22 cellular contexts compared by ENCODE assay signal in genomic region chr16:57690782-57691471, GRCh38. TPM values are rescaled to one million over a fixed set of nuclear protein-coding genes. Genes with fewer than 3 reads are reported as not detected.
A peak's percentile ranks its signal among the peaks of the same experiment; 100 is the strongest.
DNase-seq lines count a peak whose midpoint lies in the region; ATAC-seq and TF ChIP-seq lines count a peak whose summit lies in the region.
"Had no signal": no experiment of that assay in that cellular context is flagged by ENCODE, and none has a peak within 500 bp of the region (broad histone marks: within the 10 kb centered on the region; RNA-seq: fewer than 3 reads in every experiment).

No MANE protein-coding gene starts in this region.

- CTCF ChIA-PET in activated CD4-positive, alpha-beta memory T cell treated with anti-CD3 and anti-CD28 coated beads, Interleukin-2, amount 10 ng/mL, durations not matched to agents 7 days and 5 days (lab: Charles Lee), result interaction anchor here (0.6 to 1.9 kb wide), 4 partner anchors 11 to 139 kb away, joined by 3 to 4 read pairs (median 4); no protein-coding TSS in a partner anchor
- CTCF ChIA-PET in activated CD4-positive, alpha-beta memory T cell treated with anti-CD3 and anti-CD28 coated beads for 36 hours (lab: Charles Lee), result no interaction called here
- CTCF ChIA-PET in activated CD8-positive, alpha-beta T cell treated with anti-CD3 and anti-CD28 coated beads for 36 hours (lab: Charles Lee), result interaction anchor here (1.9 kb wide), 1 partner anchor 115 kb away, joined by 11 read pairs; no protein-coding TSS in a partner anchor

- peaks cover 90 to 92% of the 10 kb centered on the region in 2 experiments for H3K4me1 ChIP-seq in neutrophil (ENCODE audit: control insufficient read depth in 1 of 2, insufficient read depth in 1 of 2, low read depth in 1 of 2, low read length in 1 of 2)
- peaks cover 0 to 7% (median 0%) of the 10 kb centered on the region in 4 donors for H3K4me1 ChIP-seq in esophagus muscularis mucosa

- 72% methylated on average over 4 of the region's 4 CpGs for WGBS in esophagus muscularis mucosa

- peaks cover 45% of the 10 kb centered on the region for H3K36me3 ChIP-seq in neutrophil
- no peaks in the 10 kb centered on the region for H3K36me3 ChIP-seq in esophagus muscularis mucosa

- DNase-seq in activated CD4-positive, alpha-beta memory T cell treated with anti-CD3 and anti-CD28 coated beads, Interleukin-2, amount 10 ng/mL, durations not matched to agents 7 days and 5 days, result no peak
- no peak for DNase-seq in activated CD4-positive, alpha-beta memory T cell treated with anti-CD3 and anti-CD28 coated beads for 36 hours
- DNase-seq in HT1080 (ENCODE audit: low read depth), result peak; percentile 34
- DNase-seq in activated CD8-positive, alpha-beta T cell treated with anti-CD3 and anti-CD28 coated beads for 36 hours, result no peak
- DNase-seq in esophagus muscularis mucosa (ENCODE audit: extremely low spot score), result no peak
- DNase-seq: activated T-cell treated with anti-CD3 and anti-CD28 coated beads, Interleukin-2, amount 50 U/mL, for 1 hour; CD4-positive, alpha-beta memory T cell; DMS79 treated with DMSO at 0.1 percent for 48 hours; effector CD4-positive, alpha-beta T cell; mesenchymal stem cell; NCI-H1930; NCI-H446 treated with DMSO at 0.1 percent for 48 hours; stimulated activated naive CD4-positive, alpha-beta T cell treated with Interleukin-2 at 50 U/mL for 16 hours had no signal

- no peaks in the 10 kb centered on the region for H3K9me3 Mint-ChIP-seq in activated CD4-positive, alpha-beta memory T cell treated with anti-CD3 and anti-CD28 coated beads, Interleukin-2, amount 10 ng/mL, durations not matched to agents 7 days and 5 days
- no peaks in the 10 kb centered on the region for H3K9me3 Mint-ChIP-seq in activated CD4-positive, alpha-beta memory T cell treated with anti-CD3 and anti-CD28 coated beads for 36 hours
- H3K9me3 Mint-ChIP-seq in activated CD8-positive, alpha-beta T cell treated with anti-CD3 and anti-CD28 coated beads for 36 hours, result no peaks in the 10 kb centered on the region
- H3K9me3 Mint-ChIP-seq: CD4-positive, alpha-beta memory T cell; type B pancreatic cell had no signal

- H3K27ac ChIP-seq in neutrophil, result peak overlapping the region; percentile 96
- H3K27ac ChIP-seq in esophagus muscularis mucosa (replicated peaks in 1 of 4), result no peak overlapping the region

- TF ChIP-seq POLR2A in esophagus muscularis mucosa (IDR thresholded peaks at IDR 0.05; ENCODE audit: low read depth), result no peak

- peaks cover 15% of the 10 kb centered on the region for H3K27me3 Mint-ChIP-seq in activated CD4-positive, alpha-beta memory T cell treated with anti-CD3 and anti-CD28 coated beads, Interleukin-2, amount 10 ng/mL, durations not matched to agents 7 days and 5 days
- no peaks in the 10 kb centered on the region for H3K27me3 Mint-ChIP-seq in activated CD4-positive, alpha-beta memory T cell treated with anti-CD3 and anti-CD28 coated beads for 36 hours
- no peaks in the 10 kb centered on the region for H3K27me3 Mint-ChIP-seq in activated CD8-positive, alpha-beta T cell treated with anti-CD3 and anti-CD28 coated beads for 36 hours
- H3K27me3 Mint-ChIP-seq: type B pancreatic cell had no signal

- no peak for TF ChIP-seq CTCF in activated CD8-positive, alpha-beta T cell treated with anti-CD3 and anti-CD28 coated beads for 36 hours (IDR thresholded peaks at IDR 0.05)
- TF ChIP-seq CTCF in neutrophil (IDR thresholded peaks at IDR 0.05) (no peak), esophagus muscularis mucosa (IDR thresholded peaks at IDR 0.05) (no peak)

- H3K27me3 ChIP-seq in neutrophil (no peaks in the 10 kb centered on the region), esophagus muscularis mucosa (peaks cover 0 to 34% (median 0%) of the 10 kb centered on the region in 4 donors)

- H3K4me1 Mint-ChIP-seq in activated CD4-positive, alpha-beta memory T cell treated with anti-CD3 and anti-CD28 coated beads, Interleukin-2, amount 10 ng/mL, durations not matched to agents 7 days and 5 days, result peaks cover 40% of the 10 kb centered on the region
- peaks cover 14% of the 10 kb centered on the region for H3K4me1 Mint-ChIP-seq in activated CD4-positive, alpha-beta memory T cell treated with anti-CD3 and anti-CD28 coated beads for 36 hours (ENCODE audit: low read depth)
- peaks cover 29% of the 10 kb centered on the region for H3K4me1 Mint-ChIP-seq in activated CD8-positive, alpha-beta T cell treated with anti-CD3 and anti-CD28 coated beads for 36 hours (ENCODE audit: low read depth)

- peak overlapping the region; percentile 83 for H3K27ac Mint-ChIP-seq in activated CD4-positive, alpha-beta memory T cell treated with anti-CD3 and anti-CD28 coated beads, Interleukin-2, amount 10 ng/mL, durations not matched to agents 7 days and 5 days
- H3K27ac Mint-ChIP-seq in activated CD4-positive, alpha-beta memory T cell treated with anti-CD3 and anti-CD28 coated beads for 36 hours, result no peak overlapping the region
- peak overlapping the region; percentile 88 for H3K27ac Mint-ChIP-seq in activated CD8-positive, alpha-beta T cell treated with anti-CD3 and anti-CD28 coated beads for 36 hours
- H3K27ac Mint-ChIP-seq: type B pancreatic cell had no signal

- no peak for ATAC-seq in activated CD8-positive, alpha-beta T cell treated with anti-CD3 and anti-CD28 coated beads for 36 hours
- ATAC-seq in HG03095 (IDR thresholded peaks at IDR 0.05; ENCODE audit: unreplicated experiment) (no peak), GM18861 (IDR thresholded peaks at IDR 0.05; ENCODE audit: unreplicated experiment) (no peak)

- no peak overlapping the region for H3K4me3 Mint-ChIP-seq in activated CD4-positive, alpha-beta memory T cell treated with anti-CD3 and anti-CD28 coated beads, Interleukin-2, amount 10 ng/mL, durations not matched to agents 7 days and 5 days
- H3K4me3 Mint-ChIP-seq in activated CD4-positive, alpha-beta memory T cell treated with anti-CD3 and anti-CD28 coated beads for 36 hours, result no peak overlapping the region
- H3K4me3 Mint-ChIP-seq in activated CD8-positive, alpha-beta T cell treated with anti-CD3 and anti-CD28 coated beads for 36 hours, result no peak overlapping the region
- H3K4me3 Mint-ChIP-seq: type B pancreatic cell had no signal

- H3K9me3 ChIP-seq in neutrophil, result no peaks in the 10 kb centered on the region
- H3K9me3 ChIP-seq in esophagus muscularis mucosa, result no peaks in the 10 kb centered on the region

- no peaks in the 10 kb centered on the region for H3K36me3 Mint-ChIP-seq in activated CD4-positive, alpha-beta memory T cell treated with anti-CD3 and anti-CD28 coated beads, Interleukin-2, amount 10 ng/mL, durations not matched to agents 7 days and 5 days (ENCODE audit: low read depth)
- H3K36me3 Mint-ChIP-seq in activated CD4-positive, alpha-beta memory T cell treated with anti-CD3 and anti-CD28 coated beads for 36 hours, result no peaks in the 10 kb centered on the region
- no peaks in the 10 kb centered on the region for H3K36me3 Mint-ChIP-seq in activated CD8-positive, alpha-beta T cell treated with anti-CD3 and anti-CD28 coated beads for 36 hours (ENCODE audit: low read depth)
- H3K36me3 Mint-ChIP-seq: CD4-positive, alpha-beta memory T cell; type B pancreatic cell had no signal

- POLR2A ChIA-PET in activated CD4-positive, alpha-beta memory T cell treated with anti-CD3 and anti-CD28 coated beads, Interleukin-2, amount 10 ng/mL, durations not matched to agents 7 days and 5 days (lab: Charles Lee), result interaction anchor here (1.0 to 1.4 kb wide), 2 partner anchors 9 to 119 kb away, joined by 4 read pairs; no protein-coding TSS in a partner anchor
- POLR2A ChIA-PET in activated CD4-positive, alpha-beta memory T cell treated with anti-CD3 and anti-CD28 coated beads for 36 hours (lab: Charles Lee), result no interaction called here
- POLR2A ChIA-PET in activated CD8-positive, alpha-beta T cell treated with anti-CD3 and anti-CD28 coated beads for 36 hours (lab: Charles Lee), result interaction anchor here (0.7 to 1.2 kb wide), 3 partner anchors 36 to 139 kb away, joined by 3 to 4 read pairs (median 3); no protein-coding TSS in a partner anchor

- TF ChIP-seq EP300 in esophagus muscularis mucosa (IDR thresholded peaks at IDR 0.05), result no peak

- H3K4me3 ChIP-seq in neutrophil (ENCODE audit: low read depth in 1 of 2, low read length in 1 of 2), result peak overlapping the region in 1 of 2 experiments; percentile 49
- no peak overlapping the region for H3K4me3 ChIP-seq in esophagus muscularis mucosa

- intact Hi-C loops in activated CD4-positive, alpha-beta memory T cell treated with anti-CD3 and anti-CD28 coated beads for 36 hours (cut with micrococcal nuclease), result no loop called here
- intact Hi-C loops in activated CD8-positive, alpha-beta T cell treated with anti-CD3 and anti-CD28 coated beads for 36 hours (cut with micrococcal nuclease), result no loop called here
- intact Hi-C loops in esophagus muscularis mucosa (cut with DNase I), result no loop called here

RNA-seq across cellular contexts. Expression of gene DRC7, which starts 3.7 kb away (rescaled TPM):
- total RNA-seq in activated CD4-positive, alpha-beta memory T cell treated with anti-CD3 and anti-CD28 coated beads, Interleukin-2, amount 10 ng/mL, durations not matched to agents 7 days and 5 days, result not detected
- not detected for total RNA-seq in activated CD4-positive, alpha-beta memory T cell treated with anti-CD3 and anti-CD28 coated beads for 36 hours
- not detected in 2 replicates for total RNA-seq in HT1080 (2014; rRNA removed; shearing (Covaris generic))
- 0.09 TPM in 1 of 2 replicates, not detected in the other for polyA plus RNA-seq in HT1080 (2015; cell fraction: cytosol; rRNA removed)
- 0.23 TPM in 1 of 2 replicates, not detected in the other for polyA plus RNA-seq in HT1080 (2015; cell fraction: nucleus; rRNA removed)
- under 1 TPM in 1 of 2 experiments, not detected in 1; 0.58 TPM for total RNA-seq in activated CD8-positive, alpha-beta T cell treated with anti-CD3 and anti-CD28 coated beads for 36 hours
- total RNA-seq in esophagus muscularis mucosa, result under 1 TPM in 2 of 4 donors, not detected in 2; under 0.01 to 0.17 TPM
- total RNA-seq: A673; CD4-positive, alpha-beta memory T cell; fibroblast of lung; M059J had no signal
- polyA plus RNA-seq: CD4-positive, alpha-beta memory T cell; fibroblast of lung; keratinocyte had no signal

RNA-seq across cellular contexts. Expression of gene ADGRG3, which starts 22.8 kb away (rescaled TPM):
- not detected for total RNA-seq in activated CD4-positive, alpha-beta memory T cell treated with anti-CD3 and anti-CD28 coated beads, Interleukin-2, amount 10 ng/mL, durations not matched to agents 7 days and 5 days
- not detected for total RNA-seq in activated CD4-positive, alpha-beta memory T cell treated with anti-CD3 and anti-CD28 coated beads for 36 hours
- not detected in 2 replicates for total RNA-seq in HT1080 (2014; rRNA removed; shearing (Covaris generic))
- polyA plus RNA-seq in HT1080 (2015; cell fraction: cytosol; rRNA removed), result 0.15 TPM in 1 of 2 replicates, not detected in the other
- polyA plus RNA-seq in HT1080 (2015; cell fraction: nucleus; rRNA removed), result 0.45 and 0.58 TPM in 2 replicates
- total RNA-seq in activated CD8-positive, alpha-beta T cell treated with anti-CD3 and anti-CD28 coated beads for 36 hours, result not detected
- 1 to 10 TPM; 2.0 to 9.6 (median 3.7) TPM for total RNA-seq in esophagus muscularis mucosa
- total RNA-seq: A673; CD4-positive, alpha-beta memory T cell; fibroblast of lung; M059J; pulmonary artery endothelial cell had no signal
- polyA plus RNA-seq: CD4-positive, alpha-beta memory T cell; fibroblast of lung; keratinocyte had no signal

RNA-seq across cellular contexts. Expression of gene KATNB1, which starts 44.6 kb away (rescaled TPM):
- 10 to 100 TPM; 33.3 to 33.4 TPM for total RNA-seq in activated CD4-positive, alpha-beta memory T cell treated with anti-CD3 and anti-CD28 coated beads, Interleukin-2, amount 10 ng/mL, durations not matched to agents 7 days and 5 days
- 10 to 100 TPM; 30.6 to 31.6 TPM for total RNA-seq in activated CD4-positive, alpha-beta memory T cell treated with anti-CD3 and anti-CD28 coated beads for 36 hours
- total RNA-seq in HT1080 (2014; rRNA removed; shearing (Covaris generic)), result 44.7 and 54.3 TPM in 2 replicates
- polyA plus RNA-seq in HT1080 (2015; cell fraction: cytosol; rRNA removed), result 27.0 and 27.5 TPM in 2 replicates
- polyA plus RNA-seq in HT1080 (2015; cell fraction: nucleus; rRNA removed), result 42.4 and 51.8 TPM in 2 replicates
- total RNA-seq in activated CD8-positive, alpha-beta T cell treated with anti-CD3 and anti-CD28 coated beads for 36 hours, result 10 to 100 TPM; 35.1 to 39.6 TPM
- total RNA-seq in esophagus muscularis mucosa, result 10 to 100 TPM; 10.4 to 16.9 (median 15.3) TPM
